ENCODE assay signal across 8 cellular contexts in genomic region chr6:31739639-31740396, GRCh38. TPM values are rescaled to one million over a fixed set of nuclear protein-coding genes. Genes with fewer than 3 reads are reported as not detected.
DNase-seq lines count a peak whose midpoint lies in the region; ATAC-seq and TF ChIP-seq lines count a peak whose summit lies in the region.

TSS of gene MSH5 (plus strand) at chr6:31740005. CDS start at chr6:31740467, 462 bp downstream.

- H3K4me1 Mint-ChIP-seq in activated T-cell treated with anti-CD3 and anti-CD28 coated beads, Interleukin-2, amount 50 U/mL, for 4 hours (ENCODE audit: low read depth): peaks cover 54% of the 10 kb centered on the region

- no peak; the same call in 1 of the 2 replicates for TF ChIP-seq EP300 in Ishikawa (IDR thresholded peaks at IDR 0.05; ENCODE audit: borderline replicate concordance)
- TF ChIP-seq EP300 in esophagus muscularis mucosa (IDR thresholded peaks at IDR 0.05): no peak

- BruUV-seq in Panc1 (replicated peaks; lab: Mats Ljungman, UMichigan): TSS peak; percentile 87

- no peak for TF ChIP-seq POLR2A in esophagus muscularis mucosa (IDR thresholded peaks at IDR 0.05; ENCODE audit: low read depth)

- in situ Hi-C loops in Panc1 (cut with HindIII; ENCODE audit: low pct_unique_long_range_greater_than_20kb, low sequenced_read_pairs): no loop called here

- peaks cover 7% of the 10 kb centered on the region; the same call in 1 of the 2 replicates for H3K36me3 ChIP-seq in Panc1 (ENCODE audit: control insufficient read depth, insufficient read depth, low read length)
- peaks cover 0 to 8% (median 0%) of the 10 kb centered on the region in 4 donors for H3K36me3 ChIP-seq in esophagus muscularis mucosa
- peaks cover 0 to 16% of the 10 kb centered on the region in 2 donors for H3K36me3 ChIP-seq in muscle layer of duodenum (ENCODE audit: control insufficient read depth in 1 of 2, insufficient read depth in 2 of 2, low read length in 2 of 2)

- 2% methylated on average over 13 of the region's 58 CpGs for WGBS in esophagus muscularis mucosa

- TF ChIP-seq CTCF in Panc1 (IDR thresholded peaks at IDR 0.05) (no peak), esophagus muscularis mucosa (IDR thresholded peaks at IDR 0.05) (peak in 1 of 3 experiments; percentile 12)

- H3K27me3 ChIP-seq in Panc1 (ENCODE audit: control insufficient read depth, insufficient read depth, low read length) (no peaks in the 10 kb centered on the region), esophagus muscularis mucosa (no peaks in the 10 kb centered on the region), muscle layer of duodenum (ENCODE audit: low read depth, low read length) (no peaks in the 10 kb centered on the region)

- peak within 1 kb of the TSS; percentile 100 for H3K27ac ChIP-seq in Panc1 (ENCODE audit: low read length)
- H3K27ac ChIP-seq in esophagus muscularis mucosa (replicated peaks in 1 of 4): peak within 1 kb of the TSS; percentile 48 to 90 (median 78)
- H3K27ac ChIP-seq in muscle layer of duodenum (ENCODE audit: low read length): peak within 1 kb of the TSS; percentile 100

- peak within 1 kb of the TSS; percentile 95 for H3K4me3 Mint-ChIP-seq in activated T-cell treated with anti-CD3 and anti-CD28 coated beads, Interleukin-2, amount 50 U/mL, for 4 hours

- intact Hi-C loops in Panc1 (cut with micrococcal nuclease; ENCODE audit: unreplicated experiment): loop anchor here (10.0 kb wide), 1 partner anchor 95 kb away; no protein-coding TSS in a partner anchor
- intact Hi-C loops in esophagus muscularis mucosa (cut with DNase I): loop anchor here (5.0 kb wide), 1 partner anchor 57 kb away; the partner anchor contains the start of gene VARS1

- peak; percentile 97 for DNase-seq in DMS153 treated with DMSO at 0.1 percent for 48 hours (lab: John Stamatoyannopoulos, UW; ENCODE audit: unreplicated experiment)
- DNase-seq in Panc1 (ENCODE audit: low read depth, low spot score): peak; percentile 96
- DNase-seq in activated T-cell treated with anti-CD3 and anti-CD28 coated beads, Interleukin-2, amount 50 U/mL, for 4 hours: peak; percentile 91
- DNase-seq in esophagus muscularis mucosa (ENCODE audit: extremely low spot score): peak; percentile 100
- DNase-seq in stimulated activated CD8-positive, alpha-beta memory T cell treated with anti-CD3 and anti-CD28 coated beads, Interleukin-7, amount 100 ng/mL, for 24 hours (ENCODE audit: low read depth): peak; percentile 94

- no peaks in the 10 kb centered on the region for H3K9me3 Mint-ChIP-seq in activated T-cell treated with anti-CD3 and anti-CD28 coated beads, Interleukin-2, amount 50 U/mL, for 4 hours

- POLR2A ChIA-PET in Panc1 (lab: Charles Lee): interaction anchor here (0.5 to 1.5 kb wide), 3 partner anchors 9 to 80 kb away, joined by 3 to 6 read pairs (median 5); no protein-coding TSS in a partner anchor

- H3K4me1 ChIP-seq in Panc1 (ENCODE audit: control insufficient read depth, insufficient read depth, low read length): peaks cover 32% of the 10 kb centered on the region
- peaks cover 29 to 47% (median 43%) of the 10 kb centered on the region in 4 donors for H3K4me1 ChIP-seq in esophagus muscularis mucosa
- peaks cover 0 to 12% of the 10 kb centered on the region in 2 donors for H3K4me1 ChIP-seq in muscle layer of duodenum (ENCODE audit: control insufficient read depth in 1 of 2, insufficient read depth in 2 of 2, low read length in 2 of 2)

- no peaks in the 10 kb centered on the region for H3K27me3 Mint-ChIP-seq in activated T-cell treated with anti-CD3 and anti-CD28 coated beads, Interleukin-2, amount 50 U/mL, for 4 hours (ENCODE audit: low read depth)

- ATAC-seq in GM21576 (IDR thresholded peaks at IDR 0.05; ENCODE audit: unreplicated experiment) (peak; percentile 63), Panc1 (peak; percentile 87)
- ATAC-seq in activated T-cell treated with anti-CD3 and anti-CD28 coated beads, Interleukin-2, amount 50 U/mL, for 4 hours: peak; percentile 93 to 94

- no peak for TF ChIP-seq RAD21 in Ishikawa (IDR thresholded peaks at IDR 0.05; ENCODE audit: low read depth)

- peaks cover 8% of the 10 kb centered on the region for H3K36me3 Mint-ChIP-seq in activated T-cell treated with anti-CD3 and anti-CD28 coated beads, Interleukin-2, amount 50 U/mL, for 4 hours (ENCODE audit: insufficient read depth)

- no peaks in the 10 kb centered on the region for H3K9me3 ChIP-seq in Panc1 (ENCODE audit: control insufficient read depth, insufficient read depth, low read depth, low read length)
- H3K9me3 ChIP-seq in esophagus muscularis mucosa: no peaks in the 10 kb centered on the region
- no peaks in the 10 kb centered on the region for H3K9me3 ChIP-seq in muscle layer of duodenum (ENCODE audit: control insufficient read depth in 1 of 2, low read length in 2 of 2)

- CTCF ChIA-PET in Panc1 (lab: Charles Lee): interaction anchor here (0.7 to 1.4 kb wide), 2 partner anchors 30 to 90 kb away, joined by 4 to 5 read pairs; no protein-coding TSS in a partner anchor

- peak within 1 kb of the TSS; percentile 79 to 90 for H3K4me3 ChIP-seq in Panc1 (ENCODE audit: low read depth in 2 of 2, low read length in 2 of 2)
- H3K4me3 ChIP-seq in esophagus muscularis mucosa: peak within 1 kb of the TSS; percentile 69 to 78 (median 73)
- H3K4me3 ChIP-seq in muscle layer of duodenum (ENCODE audit: low read depth in 1 of 2, low read length in 2 of 2): peak within 1 kb of the TSS; percentile 68 to 94

TF ChIP-seq in Ishikawa, 13 proteins besides CTCF, POLR2A, EP300 and RAD21:
- no peak for TF ChIP-seq REST (IDR thresholded peaks at IDR 0.05; ENCODE audit: low read depth)
- TF ChIP-seq YY1 (IDR thresholded peaks at IDR 0.05; ENCODE audit: low read depth): peak; percentile 87
- 0 out of 2 replicates have a peak, but pooled peaks have one; percentile 18 for TF ChIP-seq EGR1 (IDR thresholded peaks at IDR 0.05)
- TF ChIP-seq TAF1 (IDR thresholded peaks at IDR 0.05; ENCODE audit: low read depth): peak; percentile 93
- TF ChIP-seq TCF12 (IDR thresholded peaks at IDR 0.05; ENCODE audit: low read depth): peak; percentile 87
- peak; percentile 17; the same call in 1 of the 2 replicates for TF ChIP-seq TEAD4 (IDR thresholded peaks at IDR 0.05)
- no peak for TF ChIP-seq CEBPB (IDR thresholded peaks at IDR 0.05)
- TF ChIP-seq ZBTB7A (IDR thresholded peaks at IDR 0.05; ENCODE audit: low read depth): peak; percentile 80
- no peak for TF ChIP-seq CREB1 (IDR thresholded peaks at IDR 0.05; ENCODE audit: low read depth)
- TF ChIP-seq, protein P1, sequence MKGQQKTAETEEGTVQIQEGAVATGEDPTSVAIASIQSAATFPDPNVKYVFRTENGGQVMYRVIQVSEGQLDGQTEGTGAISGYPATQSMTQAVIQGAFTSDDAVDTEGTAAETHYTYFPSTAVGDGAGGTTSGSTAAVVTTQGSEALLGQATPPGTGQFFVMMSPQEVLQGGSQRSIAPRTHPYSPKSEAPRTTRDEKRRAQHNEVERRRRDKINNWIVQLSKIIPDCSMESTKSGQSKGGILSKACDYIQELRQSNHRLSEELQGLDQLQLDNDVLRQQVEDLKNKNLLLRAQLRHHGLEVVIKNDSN (IDR thresholded peaks at IDR 0.05): peak; percentile 47
- peak; percentile 77 for TF ChIP-seq FOXM1 (IDR thresholded peaks at IDR 0.05; ENCODE audit: borderline replicate concordance, low read depth)
- TF ChIP-seq NFIC (IDR thresholded peaks at IDR 0.05): peak; percentile 32
- TF ChIP-seq MAX (IDR thresholded peaks at IDR 0.05): peak; percentile 99

RNA-seq across cellular contexts. Expression of gene MSH5, which starts in this region (rescaled TPM):
- total RNA-seq in Panc1 (2021; ENCODE audit: unreplicated experiment) (38.1 TPM), esophagus muscularis mucosa (1 to 10 TPM; 4.0 to 6.4 (median 4.5) TPM)
- polyA plus RNA-seq in Panc1 (2012; ENCODE audit: insufficient read length): 13.2 TPM
- total RNA-seq in activated T-cell treated with anti-CD3 and anti-CD28 coated beads, Interleukin-2, amount 50 U/mL, for 4 hours: 10 to 100 TPM; 30.9 to 35.4 (median 34.3) TPM

Comparison
In these comparisons a context has a peak if more than half of its experiments do, and no peak if none do; other contexts are left out.
1. Peak in every context shown above with its lines: DNase-seq, ATAC-seq, H3K4me3 ChIP-seq and H3K27ac ChIP-seq.